In genomic region chr10:119659951-119660350, GRCh38 we compare ENCODE assay signal across 17 cellular contexts. TPM values are rescaled to one million over a fixed set of nuclear protein-coding genes. Genes with fewer than 3 reads are reported as not detected.
DNase-seq lines count a peak whose midpoint lies in the region; ATAC-seq, FAIRE-seq and TF ChIP-seq lines count a peak whose summit lies in the region.
"Had no signal": no experiment of that assay in that cellular context is flagged by ENCODE, and none has a peak within 500 bp of the region (broad histone marks: within the 10 kb centered on the region; RNA-seq: fewer than 3 reads in every experiment).

No MANE protein-coding gene starts in this region.

- H2AFZ ChIP-seq in keratinocyte (ENCODE audit: control insufficient read depth, low read length) (no peak overlapping the region), smooth muscle cell (ENCODE audit: low read depth) (no peak overlapping the region), MM.1S (ENCODE audit: low read length) (no peak overlapping the region)

- H3K36me3 Mint-ChIP-seq in activated CD8-positive, alpha-beta T cell treated with anti-CD3 and anti-CD28 coated beads for 36 hours (ENCODE audit: low read depth) = peaks cover 13% of the 10 kb centered on the region
- H3K36me3 Mint-ChIP-seq: activated naive CD4-positive, alpha-beta T cell treated with anti-CD3 and anti-CD28 coated beads, Interleukin-2, amount 50 U/mL, for 24 hours had no signal

- TF ChIP-seq CTCF in keratinocyte (optimal IDR thresholded peaks at IDR 0.05 in 1 of 3, IDR thresholded peaks at IDR 0.05 in 1 of 3, conservative IDR thresholded peaks at IDR 0.05 in 1 of 3; ENCODE audit: extremely low read depth in 1 of 3, insufficient read depth in 2 of 3, low read length in 3 of 3) (no peak), smooth muscle cell (IDR thresholded peaks at IDR 0.05; ENCODE audit: borderline replicate concordance, insufficient read depth, poor library complexity, severe bottlenecking) (no peak), MM.1S (IDR thresholded peaks at IDR 0.05; ENCODE audit: low read length) (no peak)
- TF ChIP-seq CTCF in activated CD8-positive, alpha-beta T cell treated with anti-CD3 and anti-CD28 coated beads for 36 hours (IDR thresholded peaks at IDR 0.05) = no peak

- FAIRE-seq in keratinocyte (lab: Jason Lieb, UNC) = no peak

- H3K9me3 Mint-ChIP-seq in activated CD8-positive, alpha-beta T cell treated with anti-CD3 and anti-CD28 coated beads for 36 hours = no peaks in the 10 kb centered on the region
- H3K9me3 Mint-ChIP-seq: activated naive CD4-positive, alpha-beta T cell treated with anti-CD3 and anti-CD28 coated beads, Interleukin-2, amount 50 U/mL, for 24 hours had no signal

- DNase-seq in NCI-H2171 (lab: John Stamatoyannopoulos, UW) (peak; percentile 47), caudate nucleus (lab: John Stamatoyannopoulos, UW) (no peak), keratinocyte (ENCODE audit: low read depth, low spot score) (no peak), smooth muscle cell (lab: John Stamatoyannopoulos, UW; ENCODE audit: unreplicated experiment) (no peak), NAMALWA (ENCODE audit: low spot score) (no peak), MM.1S (no peak), NOMO-1 treated with DMSO at 0.1 percent for 48 hours (lab: John Stamatoyannopoulos, UW; ENCODE audit: unreplicated experiment) (no peak)
- no peak for DNase-seq in activated CD8-positive, alpha-beta T cell treated with anti-CD3 and anti-CD28 coated beads for 36 hours
- DNase-seq: activated CD8-positive, alpha-beta memory T cell treated with anti-CD3 and anti-CD28 coated beads, Interleukin-2, amount 50 U/mL, for 4 hours; central memory CD4-positive, alpha-beta T cell; DMS53; NCI-H1417; NCI-H345 had no signal

- H3K4me3 ChIP-seq in keratinocyte (ENCODE audit: control insufficient read depth in 2 of 3, extremely low read depth in 1 of 3, insufficient read depth in 2 of 3, low read depth in 1 of 3, low read length in 3 of 3) = no peak overlapping the region
- no peak overlapping the region for H3K4me3 ChIP-seq in smooth muscle cell
- no peak overlapping the region for H3K4me3 ChIP-seq in MM.1S (ENCODE audit: low read length)
- H3K4me3 ChIP-seq: BLaER1 had no signal

- H3K79me2 ChIP-seq in keratinocyte (ENCODE audit: control insufficient read depth, insufficient read depth, low read length) = peaks cover 99% of the 10 kb centered on the region
- H3K79me2 ChIP-seq in smooth muscle cell (ENCODE audit: low read depth) = peaks cover 91% of the 10 kb centered on the region
- H3K79me2 ChIP-seq in MM.1S (ENCODE audit: low read length) = peaks cover 92% of the 10 kb centered on the region

- H3K27ac ChIP-seq in caudate nucleus (ENCODE audit: low read depth, low read length) = peak overlapping the region; percentile 78
- H3K27ac ChIP-seq in keratinocyte (ENCODE audit: control insufficient read depth, insufficient read depth, low read length) = peak overlapping the region; percentile 45
- H3K27ac ChIP-seq in smooth muscle cell (ENCODE audit: low read depth) = peak overlapping the region; percentile 21
- no peak overlapping the region for H3K27ac ChIP-seq in MM.1S (ENCODE audit: low read length)
- H3K27ac ChIP-seq: BLaER1, epithelial cell of prostate, VCaP had no signal

- no peak overlapping the region for H3K4me3 Mint-ChIP-seq in activated CD8-positive, alpha-beta T cell treated with anti-CD3 and anti-CD28 coated beads for 36 hours
- H3K4me3 Mint-ChIP-seq: activated naive CD4-positive, alpha-beta T cell treated with anti-CD3 and anti-CD28 coated beads, Interleukin-2, amount 50 U/mL, for 24 hours had no signal

- dilution Hi-C loops in keratinocyte (cut with MboI; ENCODE audit: extremely low pct_ligation_motif_present, low sequenced_read_pairs) = no loop called here

- H3K4me1 Mint-ChIP-seq in activated CD8-positive, alpha-beta T cell treated with anti-CD3 and anti-CD28 coated beads for 36 hours (ENCODE audit: low read depth) = peaks cover 41% of the 10 kb centered on the region

- H3K27ac Mint-ChIP-seq in activated CD8-positive, alpha-beta T cell treated with anti-CD3 and anti-CD28 coated beads for 36 hours = no peak overlapping the region
- H3K27ac Mint-ChIP-seq: activated naive CD4-positive, alpha-beta T cell treated with anti-CD3 and anti-CD28 coated beads, Interleukin-2, amount 50 U/mL, for 24 hours had no signal

- 55% methylated on average over 10 of the region's 10 CpGs for WGBS in smooth muscle cell (ENCODE audit: low lambda C conversion rate)

- CTCF ChIA-PET in activated CD8-positive, alpha-beta T cell treated with anti-CD3 and anti-CD28 coated beads for 36 hours (lab: Charles Lee) = interaction anchor here (1.3 kb wide), 1 partner anchor 9 kb away, joined by 3 read pairs; no protein-coding TSS in a partner anchor

- H4K20me1 ChIP-seq in keratinocyte (ENCODE audit: control insufficient read depth, extremely low read depth, insufficient read depth, low read length) (peaks cover 45% of the 10 kb centered on the region), smooth muscle cell (ENCODE audit: low read depth) (peaks cover 100% of the 10 kb centered on the region), MM.1S (ENCODE audit: insufficient read depth, low read length) (no peaks in the 10 kb centered on the region)

- H3K9ac ChIP-seq in keratinocyte (ENCODE audit: control insufficient read depth, extremely low read depth, insufficient read depth, low read length) (no peak overlapping the region), smooth muscle cell (ENCODE audit: low read depth) (no peak overlapping the region), MM.1S (ENCODE audit: low read length) (no peak overlapping the region)
- H3K9ac ChIP-seq: BLaER1 had no signal

- POLR2A ChIA-PET in activated CD8-positive, alpha-beta T cell treated with anti-CD3 and anti-CD28 coated beads for 36 hours (lab: Charles Lee) = no interaction called here

- peaks cover 34% of the 10 kb centered on the region for H3F3A ChIP-seq in smooth muscle cell (ENCODE audit: low read depth)
- peaks cover 8% of the 10 kb centered on the region for H3F3A ChIP-seq in MM.1S (ENCODE audit: insufficient read depth, low read length)

- ATAC-seq in activated CD8-positive, alpha-beta T cell treated with anti-CD3 and anti-CD28 coated beads for 36 hours = no peak

- H3K9me2 ChIP-seq in MM.1S (replicated peaks; ENCODE audit: insufficient read depth, low read length) = no peaks in the 10 kb centered on the region

- H3K4me2 ChIP-seq in keratinocyte (ENCODE audit: control insufficient read depth, extremely low read depth, insufficient read depth, low read depth, low read length) (peak overlapping the region; percentile 22), smooth muscle cell (no peak overlapping the region), MM.1S (ENCODE audit: low read depth, low read length) (no peak overlapping the region)
- H3K4me2 ChIP-seq: BLaER1 had no signal

- H3K36me3 ChIP-seq in keratinocyte (ENCODE audit: control insufficient read depth in 2 of 2, extremely low read depth in 1 of 2, insufficient read depth in 2 of 2, low read length in 2 of 2) (peaks cover 20 to 57% of the 10 kb centered on the region in 2 experiments), smooth muscle cell (ENCODE audit: low read depth) (no peaks in the 10 kb centered on the region), MM.1S (replicated peaks; ENCODE audit: insufficient read depth, low read length) (no peaks in the 10 kb centered on the region)

- H3K27me3 ChIP-seq in keratinocyte (ENCODE audit: control insufficient read depth, extremely low read depth, insufficient read depth, low read length) = no peaks in the 10 kb centered on the region
- no peaks in the 10 kb centered on the region for H3K27me3 ChIP-seq in smooth muscle cell (ENCODE audit: low read depth)
- H3K27me3 ChIP-seq in MM.1S (replicated peaks; ENCODE audit: insufficient read depth, low read length) = no peaks in the 10 kb centered on the region
- H3K27me3 ChIP-seq: BLaER1 had no signal

- H3K4me1 ChIP-seq in keratinocyte (ENCODE audit: control insufficient read depth, extremely low read depth, insufficient read depth, low read length) = peaks cover 77% of the 10 kb centered on the region
- H3K4me1 ChIP-seq in smooth muscle cell (ENCODE audit: low read depth) = peaks cover 28% of the 10 kb centered on the region
- H3K4me1 ChIP-seq in MM.1S (ENCODE audit: low read length) = peaks cover 4% of the 10 kb centered on the region

- intact Hi-C loops in activated CD8-positive, alpha-beta T cell treated with anti-CD3 and anti-CD28 coated beads for 36 hours (cut with micrococcal nuclease) = no loop called here

- no peaks in the 10 kb centered on the region for H3K9me3 ChIP-seq in keratinocyte (ENCODE audit: control insufficient read depth, low read depth, low read length)
- H3K9me3 ChIP-seq in smooth muscle cell (replicated peaks; ENCODE audit: low read depth) = no peaks in the 10 kb centered on the region
- no peaks in the 10 kb centered on the region for H3K9me3 ChIP-seq in MM.1S (replicated peaks; ENCODE audit: insufficient read depth, low read length)

- H3K9me1 ChIP-seq in keratinocyte (ENCODE audit: control insufficient read depth, extremely low read depth, insufficient read depth, low read length) = peaks cover 9% of the 10 kb centered on the region

- H3K27me3 Mint-ChIP-seq in activated CD8-positive, alpha-beta T cell treated with anti-CD3 and anti-CD28 coated beads for 36 hours = no peaks in the 10 kb centered on the region
- H3K27me3 Mint-ChIP-seq: activated naive CD4-positive, alpha-beta T cell treated with anti-CD3 and anti-CD28 coated beads, Interleukin-2, amount 50 U/mL, for 24 hours had no signal

RNA-seq across cellular contexts. Expression of gene BAG3, which starts 8.8 kb away (rescaled TPM):
- polyA plus RNA-seq in keratinocyte (15.2 to 84.7 TPM (median 26.2 TPM) in 3 replicates), smooth muscle cell (70.1 and 73.7 TPM in 2 replicates)
- polyA plus RNA-seq in keratinocyte (2011; ENCODE audit: low read depth) = 419 TPM
- polyA plus RNA-seq in keratinocyte (2011; cell fraction: cytosol; rRNA removed) = 51.0 and 71.3 TPM in 2 replicates
- polyA plus RNA-seq in keratinocyte (2011; cell fraction: nucleus; rRNA removed) = 98.1 and 123 TPM in 2 replicates
- polyA plus RNA-seq in keratinocyte (2012; ENCODE audit: low replicate concordance) = 152 and 176 TPM in 2 replicates
- polyA minus RNA-seq in keratinocyte = 14.0 to 96.2 TPM (median 28.4 TPM) in 3 replicates
- polyA minus RNA-seq in keratinocyte (2011; cell fraction: cytosol; rRNA and poly(A)+ RNA removed) = 65.0 TPM
- polyA minus RNA-seq in keratinocyte (2011; cell fraction: nucleus; rRNA and poly(A)+ RNA removed) = 43.2 and 64.7 TPM in 2 replicates
- 24.4 and 25.5 TPM in 2 replicates for total RNA-seq in smooth muscle cell
- 10 to 100 TPM; 13.4 to 14.3 TPM for total RNA-seq in activated CD8-positive, alpha-beta T cell treated with anti-CD3 and anti-CD28 coated beads for 36 hours
